In the genomic region with DNA sequence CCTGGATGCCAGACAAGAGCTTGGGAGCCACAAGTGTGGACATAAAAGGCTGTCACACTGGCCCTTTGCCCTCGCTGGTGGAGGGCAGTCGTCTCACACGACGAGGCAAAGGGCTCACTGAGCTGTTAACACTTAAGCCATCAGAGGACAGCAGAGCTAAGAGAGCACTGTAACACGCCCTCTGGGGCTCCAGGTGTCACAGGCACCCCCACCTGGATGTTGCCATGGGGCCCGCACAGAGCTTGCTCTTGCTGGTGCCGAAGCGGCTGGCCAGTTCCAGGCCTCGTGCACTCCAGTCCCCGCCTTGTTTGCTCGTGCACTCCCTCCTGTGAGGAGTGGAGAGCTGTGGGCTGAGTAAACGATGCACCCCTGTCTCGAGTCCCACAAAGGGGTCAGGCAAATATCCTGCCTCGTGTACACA, we compare ENCODE assay signal across 1 cellular context.
A peak's percentile ranks its signal among the peaks of the same experiment; 100 is the strongest.
TF ChIP-seq lines count a peak whose summit lies in the region.

No MANE protein-coding gene starts in this region.

TF ChIP-seq in WTC11, 78 proteins besides CTCF, POLR2A, EP300 and RAD21 (continued from another document):
- TF ChIP-seq, protein P1, sequence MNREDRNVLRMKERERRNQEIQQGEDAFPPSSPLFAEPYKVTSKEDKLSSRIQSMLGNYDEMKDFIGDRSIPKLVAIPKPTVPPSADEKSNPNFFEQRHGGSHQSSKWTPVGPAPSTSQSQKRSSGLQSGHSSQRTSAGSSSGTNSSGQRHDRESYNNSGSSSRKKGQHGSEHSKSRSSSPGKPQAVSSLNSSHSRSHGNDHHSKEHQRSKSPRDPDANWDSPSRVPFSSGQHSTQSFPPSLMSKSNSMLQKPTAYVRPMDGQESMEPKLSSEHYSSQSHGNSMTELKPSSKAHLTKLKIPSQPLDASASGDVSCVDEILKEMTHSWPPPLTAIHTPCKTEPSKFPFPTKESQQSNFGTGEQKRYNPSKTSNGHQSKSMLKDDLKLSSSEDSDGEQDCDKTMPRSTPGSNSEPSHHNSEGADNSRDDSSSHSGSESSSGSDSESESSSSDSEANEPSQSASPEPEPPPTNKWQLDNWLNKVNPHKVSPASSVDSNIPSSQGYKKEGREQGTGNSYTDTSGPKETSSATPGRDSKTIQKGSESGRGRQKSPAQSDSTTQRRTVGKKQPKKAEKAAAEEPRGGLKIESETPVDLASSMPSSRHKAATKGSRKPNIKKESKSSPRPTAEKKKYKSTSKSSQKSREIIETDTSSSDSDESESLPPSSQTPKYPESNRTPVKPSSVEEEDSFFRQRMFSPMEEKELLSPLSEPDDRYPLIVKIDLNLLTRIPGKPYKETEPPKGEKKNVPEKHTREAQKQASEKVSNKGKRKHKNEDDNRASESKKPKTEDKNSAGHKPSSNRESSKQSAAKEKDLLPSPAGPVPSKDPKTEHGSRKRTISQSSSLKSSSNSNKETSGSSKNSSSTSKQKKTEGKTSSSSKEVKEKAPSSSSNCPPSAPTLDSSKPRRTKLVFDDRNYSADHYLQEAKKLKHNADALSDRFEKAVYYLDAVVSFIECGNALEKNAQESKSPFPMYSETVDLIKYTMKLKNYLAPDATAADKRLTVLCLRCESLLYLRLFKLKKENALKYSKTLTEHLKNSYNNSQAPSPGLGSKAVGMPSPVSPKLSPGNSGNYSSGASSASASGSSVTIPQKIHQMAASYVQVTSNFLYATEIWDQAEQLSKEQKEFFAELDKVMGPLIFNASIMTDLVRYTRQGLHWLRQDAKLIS (CRISPR knock-in tag; IDR thresholded peaks at IDR 0.05; ENCODE audit: borderline replicate concordance): 0 out of 2 replicates have a peak, but pooled peaks have one; percentile 46
- TF ChIP-seq, protein P2, sequence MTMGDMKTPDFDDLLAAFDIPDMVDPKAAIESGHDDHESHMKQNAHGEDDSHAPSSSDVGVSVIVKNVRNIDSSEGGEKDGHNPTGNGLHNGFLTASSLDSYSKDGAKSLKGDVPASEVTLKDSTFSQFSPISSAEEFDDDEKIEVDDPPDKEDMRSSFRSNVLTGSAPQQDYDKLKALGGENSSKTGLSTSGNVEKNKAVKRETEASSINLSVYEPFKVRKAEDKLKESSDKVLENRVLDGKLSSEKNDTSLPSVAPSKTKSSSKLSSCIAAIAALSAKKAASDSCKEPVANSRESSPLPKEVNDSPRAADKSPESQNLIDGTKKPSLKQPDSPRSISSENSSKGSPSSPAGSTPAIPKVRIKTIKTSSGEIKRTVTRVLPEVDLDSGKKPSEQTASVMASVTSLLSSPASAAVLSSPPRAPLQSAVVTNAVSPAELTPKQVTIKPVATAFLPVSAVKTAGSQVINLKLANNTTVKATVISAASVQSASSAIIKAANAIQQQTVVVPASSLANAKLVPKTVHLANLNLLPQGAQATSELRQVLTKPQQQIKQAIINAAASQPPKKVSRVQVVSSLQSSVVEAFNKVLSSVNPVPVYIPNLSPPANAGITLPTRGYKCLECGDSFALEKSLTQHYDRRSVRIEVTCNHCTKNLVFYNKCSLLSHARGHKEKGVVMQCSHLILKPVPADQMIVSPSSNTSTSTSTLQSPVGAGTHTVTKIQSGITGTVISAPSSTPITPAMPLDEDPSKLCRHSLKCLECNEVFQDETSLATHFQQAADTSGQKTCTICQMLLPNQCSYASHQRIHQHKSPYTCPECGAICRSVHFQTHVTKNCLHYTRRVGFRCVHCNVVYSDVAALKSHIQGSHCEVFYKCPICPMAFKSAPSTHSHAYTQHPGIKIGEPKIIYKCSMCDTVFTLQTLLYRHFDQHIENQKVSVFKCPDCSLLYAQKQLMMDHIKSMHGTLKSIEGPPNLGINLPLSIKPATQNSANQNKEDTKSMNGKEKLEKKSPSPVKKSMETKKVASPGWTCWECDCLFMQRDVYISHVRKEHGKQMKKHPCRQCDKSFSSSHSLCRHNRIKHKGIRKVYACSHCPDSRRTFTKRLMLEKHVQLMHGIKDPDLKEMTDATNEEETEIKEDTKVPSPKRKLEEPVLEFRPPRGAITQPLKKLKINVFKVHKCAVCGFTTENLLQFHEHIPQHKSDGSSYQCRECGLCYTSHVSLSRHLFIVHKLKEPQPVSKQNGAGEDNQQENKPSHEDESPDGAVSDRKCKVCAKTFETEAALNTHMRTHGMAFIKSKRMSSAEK (CRISPR knock-in tag; IDR thresholded peaks at IDR 0.05; ENCODE audit: borderline replicate concordance): no peak
- TF ChIP-seq, protein P3, sequence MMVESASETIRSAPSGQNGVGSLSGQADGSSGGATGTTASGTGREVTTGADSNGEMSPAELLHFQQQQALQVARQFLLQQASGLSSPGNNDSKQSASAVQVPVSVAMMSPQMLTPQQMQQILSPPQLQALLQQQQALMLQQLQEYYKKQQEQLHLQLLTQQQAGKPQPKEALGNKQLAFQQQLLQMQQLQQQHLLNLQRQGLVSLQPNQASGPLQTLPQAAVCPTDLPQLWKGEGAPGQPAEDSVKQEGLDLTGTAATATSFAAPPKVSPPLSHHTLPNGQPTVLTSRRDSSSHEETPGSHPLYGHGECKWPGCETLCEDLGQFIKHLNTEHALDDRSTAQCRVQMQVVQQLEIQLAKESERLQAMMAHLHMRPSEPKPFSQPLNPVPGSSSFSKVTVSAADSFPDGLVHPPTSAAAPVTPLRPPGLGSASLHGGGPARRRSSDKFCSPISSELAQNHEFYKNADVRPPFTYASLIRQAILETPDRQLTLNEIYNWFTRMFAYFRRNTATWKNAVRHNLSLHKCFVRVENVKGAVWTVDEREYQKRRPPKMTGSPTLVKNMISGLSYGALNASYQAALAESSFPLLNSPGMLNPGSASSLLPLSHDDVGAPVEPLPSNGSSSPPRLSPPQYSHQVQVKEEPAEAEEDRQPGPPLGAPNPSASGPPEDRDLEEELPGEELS (CRISPR knock-in tag; IDR thresholded peaks at IDR 0.05): peak; percentile 50; the same call in 1 of the 2 replicates
- TF ChIP-seq TEAD1 (CRISPR knock-in tag; IDR thresholded peaks at IDR 0.05): 0 out of 2 replicates have a peak, but pooled peaks have one; percentile 21
- TF ChIP-seq ZNF232 (CRISPR knock-in tag; IDR thresholded peaks at IDR 0.05): 0 out of 2 replicates have a peak, but pooled peaks have one; percentile 25
- TF ChIP-seq SP1 (CRISPR knock-in tag; conservative IDR thresholded peaks at IDR 0.05): no peak
- no peak for TF ChIP-seq CREM (CRISPR knock-in tag; IDR thresholded peaks at IDR 0.05)
- no peak for TF ChIP-seq MXD4 (CRISPR knock-in tag; IDR thresholded peaks at IDR 0.05; ENCODE audit: borderline replicate concordance)
- TF ChIP-seq, protein P4, sequence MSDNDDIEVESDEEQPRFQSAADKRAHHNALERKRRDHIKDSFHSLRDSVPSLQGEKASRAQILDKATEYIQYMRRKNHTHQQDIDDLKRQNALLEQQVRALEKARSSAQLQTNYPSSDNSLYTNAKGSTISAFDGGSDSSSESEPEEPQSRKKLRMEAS (CRISPR knock-in tag; IDR thresholded peaks at IDR 0.05): peak; percentile 87
- TF ChIP-seq NR1H2 (CRISPR knock-in tag; IDR thresholded peaks at IDR 0.05): no peak
- TF ChIP-seq, protein P5, sequence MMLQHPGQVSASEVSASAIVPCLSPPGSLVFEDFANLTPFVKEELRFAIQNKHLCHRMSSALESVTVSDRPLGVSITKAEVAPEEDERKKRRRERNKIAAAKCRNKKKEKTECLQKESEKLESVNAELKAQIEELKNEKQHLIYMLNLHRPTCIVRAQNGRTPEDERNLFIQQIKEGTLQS (CRISPR knock-in tag; conservative IDR thresholded peaks at IDR 0.05): no peak
- peak; percentile 74; the same call in 1 of the 2 replicates for TF ChIP-seq FOXP1 (CRISPR knock-in tag; IDR thresholded peaks at IDR 0.05; ENCODE audit: borderline replicate concordance)
- TF ChIP-seq NFYB (CRISPR knock-in tag; conservative IDR thresholded peaks at IDR 0.05; ENCODE audit: low read depth): no peak
- TF ChIP-seq ZNF423 (CRISPR knock-in tag; IDR thresholded peaks at IDR 0.05): no peak
- peak; percentile 51; the same call in 1 of the 2 replicates for TF ChIP-seq JUN (CRISPR knock-in tag; IDR thresholded peaks at IDR 0.05)
- TF ChIP-seq, protein P6, sequence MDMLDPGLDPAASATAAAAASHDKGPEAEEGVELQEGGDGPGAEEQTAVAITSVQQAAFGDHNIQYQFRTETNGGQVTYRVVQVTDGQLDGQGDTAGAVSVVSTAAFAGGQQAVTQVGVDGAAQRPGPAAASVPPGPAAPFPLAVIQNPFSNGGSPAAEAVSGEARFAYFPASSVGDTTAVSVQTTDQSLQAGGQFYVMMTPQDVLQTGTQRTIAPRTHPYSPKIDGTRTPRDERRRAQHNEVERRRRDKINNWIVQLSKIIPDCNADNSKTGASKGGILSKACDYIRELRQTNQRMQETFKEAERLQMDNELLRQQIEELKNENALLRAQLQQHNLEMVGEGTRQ (CRISPR knock-in tag; IDR thresholded peaks at IDR 0.05): no peak
- TF ChIP-seq ZNF317 (CRISPR knock-in tag; IDR thresholded peaks at IDR 0.05; ENCODE audit: borderline replicate concordance, low read depth): no peak
- no peak; the same call in 1 of the 2 replicates for TF ChIP-seq ZBTB21 (CRISPR knock-in tag; IDR thresholded peaks at IDR 0.05; ENCODE audit: borderline replicate concordance)
- no peak for TF ChIP-seq ZNF219 (CRISPR knock-in tag; IDR thresholded peaks at IDR 0.05; ENCODE audit: borderline replicate concordance)
- no peak for TF ChIP-seq IRF2 (CRISPR knock-in tag; IDR thresholded peaks at IDR 0.05; ENCODE audit: borderline replicate concordance, low read depth)
- TF ChIP-seq, protein P7, sequence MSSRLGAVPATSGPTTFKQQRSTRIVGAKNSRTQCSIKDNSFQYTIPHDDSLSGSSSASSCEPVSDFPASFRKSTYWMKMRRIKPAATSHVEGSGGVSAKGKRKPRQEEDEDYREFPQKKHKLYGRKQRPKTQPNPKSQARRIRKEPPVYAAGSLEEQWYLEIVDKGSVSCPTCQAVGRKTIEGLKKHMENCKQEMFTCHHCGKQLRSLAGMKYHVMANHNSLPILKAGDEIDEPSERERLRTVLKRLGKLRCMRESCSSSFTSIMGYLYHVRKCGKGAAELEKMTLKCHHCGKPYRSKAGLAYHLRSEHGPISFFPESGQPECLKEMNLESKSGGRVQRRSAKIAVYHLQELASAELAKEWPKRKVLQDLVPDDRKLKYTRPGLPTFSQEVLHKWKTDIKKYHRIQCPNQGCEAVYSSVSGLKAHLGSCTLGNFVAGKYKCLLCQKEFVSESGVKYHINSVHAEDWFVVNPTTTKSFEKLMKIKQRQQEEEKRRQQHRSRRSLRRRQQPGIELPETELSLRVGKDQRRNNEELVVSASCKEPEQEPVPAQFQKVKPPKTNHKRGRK (CRISPR knock-in tag; IDR thresholded peaks at IDR 0.05; ENCODE audit: borderline replicate concordance): no peak
- TF ChIP-seq, protein P8, sequence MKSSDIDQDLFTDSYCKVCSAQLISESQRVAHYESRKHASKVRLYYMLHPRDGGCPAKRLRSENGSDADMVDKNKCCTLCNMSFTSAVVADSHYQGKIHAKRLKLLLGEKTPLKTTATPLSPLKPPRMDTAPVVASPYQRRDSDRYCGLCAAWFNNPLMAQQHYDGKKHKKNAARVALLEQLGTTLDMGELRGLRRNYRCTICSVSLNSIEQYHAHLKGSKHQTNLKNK (CRISPR knock-in tag; IDR thresholded peaks at IDR 0.05): no peak
- TF ChIP-seq GABPB1 (CRISPR knock-in tag; IDR thresholded peaks at IDR 0.05): no peak
- TF ChIP-seq, protein P9, sequence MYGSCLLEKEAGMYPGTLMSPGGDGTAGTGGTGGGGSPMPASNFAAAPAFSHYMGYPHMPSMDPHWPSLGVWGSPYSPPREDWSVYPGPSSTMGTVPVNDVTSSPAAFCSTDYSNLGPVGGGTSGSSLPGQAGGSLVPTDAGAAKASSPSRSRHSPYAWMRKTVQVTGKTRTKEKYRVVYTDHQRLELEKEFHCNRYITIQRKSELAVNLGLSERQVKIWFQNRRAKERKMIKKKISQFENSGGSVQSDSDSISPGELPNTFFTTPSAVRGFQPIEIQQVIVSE (CRISPR knock-in tag; IDR thresholded peaks at IDR 0.05; ENCODE audit: borderline replicate concordance): no peak
- TF ChIP-seq HMGA2 (CRISPR knock-in tag; IDR thresholded peaks at IDR 0.05): no peak
- TF ChIP-seq, protein P10, sequence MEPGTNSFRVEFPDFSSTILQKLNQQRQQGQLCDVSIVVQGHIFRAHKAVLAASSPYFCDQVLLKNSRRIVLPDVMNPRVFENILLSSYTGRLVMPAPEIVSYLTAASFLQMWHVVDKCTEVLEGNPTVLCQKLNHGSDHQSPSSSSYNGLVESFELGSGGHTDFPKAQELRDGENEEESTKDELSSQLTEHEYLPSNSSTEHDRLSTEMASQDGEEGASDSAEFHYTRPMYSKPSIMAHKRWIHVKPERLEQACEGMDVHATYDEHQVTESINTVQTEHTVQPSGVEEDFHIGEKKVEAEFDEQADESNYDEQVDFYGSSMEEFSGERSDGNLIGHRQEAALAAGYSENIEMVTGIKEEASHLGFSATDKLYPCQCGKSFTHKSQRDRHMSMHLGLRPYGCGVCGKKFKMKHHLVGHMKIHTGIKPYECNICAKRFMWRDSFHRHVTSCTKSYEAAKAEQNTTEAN (CRISPR knock-in tag; IDR thresholded peaks at IDR 0.05): no peak
- TF ChIP-seq, protein P11, sequence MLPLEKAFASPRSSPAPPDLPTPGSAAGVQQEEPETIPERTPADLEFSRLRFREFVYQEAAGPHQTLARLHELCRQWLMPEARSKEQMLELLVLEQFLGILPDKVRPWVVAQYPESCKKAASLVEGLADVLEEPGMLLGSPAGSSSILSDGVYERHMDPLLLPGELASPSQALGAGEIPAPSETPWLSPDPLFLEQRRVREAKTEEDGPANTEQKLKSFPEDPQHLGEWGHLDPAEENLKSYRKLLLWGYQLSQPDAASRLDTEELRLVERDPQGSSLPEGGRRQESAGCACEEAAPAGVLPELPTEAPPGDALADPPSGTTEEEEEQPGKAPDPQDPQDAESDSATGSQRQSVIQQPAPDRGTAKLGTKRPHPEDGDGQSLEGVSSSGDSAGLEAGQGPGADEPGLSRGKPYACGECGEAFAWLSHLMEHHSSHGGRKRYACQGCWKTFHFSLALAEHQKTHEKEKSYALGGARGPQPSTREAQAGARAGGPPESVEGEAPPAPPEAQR (CRISPR knock-in tag; IDR thresholded peaks at IDR 0.05): no peak
- no peak for TF ChIP-seq ETV6 (CRISPR knock-in tag; IDR thresholded peaks at IDR 0.05)
- peak; percentile 69; the same call in 1 of the 2 replicates for TF ChIP-seq FOXK1 (CRISPR knock-in tag; IDR thresholded peaks at IDR 0.05)
TF ChIP-seq in WTC11: peak in this region for 10.
